Comparison of ENCODE assay signal across 1 cellular context in genomic region chr5:39201160-39201794, GRCh38.
TF ChIP-seq lines count a peak whose summit lies in the region.

No MANE protein-coding gene starts in this region.

TF ChIP-seq in HCT116, 20 proteins besides CTCF, POLR2A, EP300 and RAD21:
- TF ChIP-seq ZNF274 (IDR thresholded peaks at IDR 0.05; ENCODE audit: low read depth, low read length) (no peak), EZH2phosphoT487 (IDR thresholded peaks at IDR 0.05; ENCODE audit: borderline replicate concordance) (no peak), SIN3A (IDR thresholded peaks at IDR 0.05; ENCODE audit: low read depth) (no peak), JUND (IDR thresholded peaks at IDR 0.05) (no peak), ZFX (IDR thresholded peaks at IDR 0.05) (no peak), EGR1 (IDR thresholded peaks at IDR 0.05; ENCODE audit: low read depth) (no peak), CBX3 (IDR thresholded peaks at IDR 0.05; ENCODE audit: low read depth) (no peak), EZH2 (IDR thresholded peaks at IDR 0.05) (no peak)
